ENCODE assay signal across 8 cellular contexts in genomic region chr17:42132941-42133340, GRCh38. TPM values are rescaled to one million over a fixed set of nuclear protein-coding genes. Genes with fewer than 3 reads are reported as not detected.
DNase-seq lines count a peak whose midpoint lies in the region; ATAC-seq and TF ChIP-seq lines count a peak whose summit lies in the region.

No MANE protein-coding gene starts in this region.

- peaks cover 68% of the 10 kb centered on the region for H3K4me1 Mint-ChIP-seq in CD14-positive monocyte

- DNase-seq in CD14-positive monocyte (ENCODE audit: low spot score) = no peak
- DNase-seq in HCEC 1CT = peak; percentile 74
- DNase-seq in NOMO-1 treated with DMSO at 0.1 percent for 48 hours (lab: John Stamatoyannopoulos, UW; ENCODE audit: unreplicated experiment) = peak; percentile 60
- DNase-seq in brain microvascular endothelial cell = peak; percentile 58
- DNase-seq in right lobe of liver = no peak
- no peak for DNase-seq in tibial nerve (ENCODE audit: low spot score in 2 of 2)
- DNase-seq in central memory CD4-positive, alpha-beta T cell = no peak
- DNase-seq in HuH-7.5 (ENCODE audit: low spot score) = no peak

- H3K4me3 ChIP-seq in brain microvascular endothelial cell (ENCODE audit: low read depth, low read length) = no peak overlapping the region
- no peak overlapping the region for H3K4me3 ChIP-seq in right lobe of liver
- H3K4me3 ChIP-seq in tibial nerve = no peak overlapping the region

- peak in 1 of 2 donors; percentile 38 for TF ChIP-seq EP300 in tibial nerve (IDR thresholded peaks at IDR 0.05)

- H3K4me1 ChIP-seq in right lobe of liver (peaks cover 0 to 62% (median 20%) of the 10 kb centered on the region in 4 donors), tibial nerve (peaks cover 0 to 78% (median 45%) of the 10 kb centered on the region in 4 donors)

- WGBS in right lobe of liver (ENCODE audit: insufficient coverage, low coverage, low lambda C conversion rate, missing lambda C conversion rate) = 69% methylated on average over 3 of the region's 3 CpGs
- 18 to 22% methylated on average over 3 of the region's 3 CpGs for WGBS in tibial nerve, 2 donors

- ATAC-seq in right lobe of liver = no peak

- H3K9me3 ChIP-seq in right lobe of liver (no peaks in the 10 kb centered on the region), tibial nerve (no peaks in the 10 kb centered on the region)

- peak overlapping the region; percentile 5 for H3K27ac ChIP-seq in brain microvascular endothelial cell
- H3K27ac ChIP-seq in right lobe of liver = peak overlapping the region in 2 of 3 donors; percentile 13 to 93
- peak overlapping the region in 3 of 4 donors; percentile 60 to 82 (median 76) for H3K27ac ChIP-seq in tibial nerve

- in situ Hi-C loops in brain microvascular endothelial cell (cut with HindIII; ENCODE audit: low pct_ligation_motif_present, low sequenced_read_pairs) = no loop called here

- no peaks in the 10 kb centered on the region for H3K9me3 Mint-ChIP-seq in CD14-positive monocyte

- H3K36me3 Mint-ChIP-seq in CD14-positive monocyte = peaks cover 41 to 56% of the 10 kb centered on the region in 2 donors

- H3K27ac Mint-ChIP-seq in CD14-positive monocyte = peak overlapping the region; percentile 59 to 91 (median 86)

- no peaks in the 10 kb centered on the region for H3K27me3 ChIP-seq in brain microvascular endothelial cell (replicated peaks)
- no peaks in the 10 kb centered on the region for H3K27me3 ChIP-seq in right lobe of liver
- no peaks in the 10 kb centered on the region for H3K27me3 ChIP-seq in tibial nerve

- H3K4me3 Mint-ChIP-seq in CD14-positive monocyte = peak overlapping the region; percentile 42 to 76

- TF ChIP-seq CTCF in CD14-positive monocyte (IDR thresholded peaks at IDR 0.05) (no peak), brain microvascular endothelial cell (IDR thresholded peaks at IDR 0.05; ENCODE audit: low read depth, low read length, missing control alignments) (no peak), right lobe of liver (IDR thresholded peaks at IDR 0.05) (no peak), tibial nerve (IDR thresholded peaks at IDR 0.05) (no peak)

- no peak for TF ChIP-seq POLR2A in right lobe of liver (IDR thresholded peaks at IDR 0.05)
- no peak for TF ChIP-seq POLR2A in tibial nerve (IDR thresholded peaks at IDR 0.05)

- no peaks in the 10 kb centered on the region for H3K27me3 Mint-ChIP-seq in CD14-positive monocyte (ENCODE audit: low read depth in 3 of 3)

- intact Hi-C loops in CD14-positive monocyte (cut with micrococcal nuclease) (no loop called here), right lobe of liver (cut with DNase I) (no loop called here)

- H3K36me3 ChIP-seq in brain microvascular endothelial cell (replicated peaks) (peaks cover 20% of the 10 kb centered on the region), right lobe of liver (peaks cover 0 to 21% (median 8%) of the 10 kb centered on the region in 4 donors), tibial nerve (peaks cover 0 to 35% (median 14%) of the 10 kb centered on the region in 3 donors)

RNA-seq across cellular contexts. Expression of gene HSPB9, which starts 10.3 kb away (rescaled TPM):
- not detected for polyA plus RNA-seq in CD14-positive monocyte
- 1 to 10 TPM in 2 of 6 experiments, under 1 TPM in 4; 0.38 to 1.6 (median 0.85) TPM for total RNA-seq in right lobe of liver
- total RNA-seq in tibial nerve = under 1 TPM in 1 of 4 donors, not detected in 3; 0.22 TPM

RNA-seq across cellular contexts. Expression of gene KAT2A, which starts 11.8 kb away (rescaled TPM):
- 1 to 10 TPM; 1.9 to 2.0 TPM for polyA plus RNA-seq in CD14-positive monocyte
- total RNA-seq in right lobe of liver (10 to 100 TPM; 14.3 to 36.4 (median 21.3) TPM), tibial nerve (100 to 1,000 TPM in 2 of 4 donors, 10 to 100 TPM in 2; 92.2 to 143 (median 105) TPM)

RNA-seq across cellular contexts. Expression of gene DHX58, which starts 20.4 kb away (rescaled TPM):
- polyA plus RNA-seq in CD14-positive monocyte = 10 to 100 TPM; 13.2 to 16.0 TPM
- total RNA-seq in right lobe of liver (10 to 100 TPM in 4 of 6 experiments, 1 to 10 TPM in 2; 9.0 to 27.9 (median 19.6) TPM), tibial nerve (10 to 100 TPM; 15.9 to 29.4 (median 21.7) TPM)

RNA-seq across cellular contexts. Expression of gene RAB5C, which starts 21.8 kb away (rescaled TPM):
- polyA plus RNA-seq in CD14-positive monocyte = 100 to 1,000 TPM; 165 to 171 TPM
- total RNA-seq in right lobe of liver (100 to 1,000 TPM in 1 of 6 experiments, 10 to 100 TPM in 5; 54.0 to 108 (median 65.3) TPM), tibial nerve (100 to 1,000 TPM in 3 of 4 donors, 10 to 100 TPM in 1; 94.8 to 137 (median 117) TPM)

RNA-seq across cellular contexts. Expression of gene ZNF385C, which starts 34.7 kb away (rescaled TPM):
- polyA plus RNA-seq in CD14-positive monocyte = under 1 TPM in 1 of 2 donors, not detected in 1; 0.09 TPM
- total RNA-seq in right lobe of liver (1 to 10 TPM in 1 of 6 experiments, under 1 TPM in 2, not detected in 3; 0.11 to 1.2 (median 0.11) TPM), tibial nerve (1 to 10 TPM in 1 of 4 donors, under 1 TPM in 1, not detected in 2; 0.20 to 1.5 TPM)

Comparison
In these comparisons a context has a peak if more than half of its experiments do, and no peak if none do; other contexts are left out.
1. DNase-seq: peak in HCEC 1CT (single experiment), NOMO-1 treated with DMSO at 0.1 percent for 48 hours (single experiment) and brain microvascular endothelial cell (single experiment); none in CD14-positive monocyte (single experiment), right lobe of liver (0 of 3), tibial nerve (0 of 2), central memory CD4-positive, alpha-beta T cell (single experiment) and HuH-7.5 (single experiment).
2. H3K27ac ChIP-seq: peak in every context shown above with its lines; median percentile 76 in tibial nerve; 53 in right lobe of liver; 5 in brain microvascular endothelial cell.